In genomic region chr4:1547131-1547862, GRCh38 we compare ENCODE assay signal across 30 cellular contexts.
A peak's percentile ranks its signal among the peaks of the same experiment; 100 is the strongest.
DNase-seq lines count a peak whose midpoint lies in the region; ATAC-seq and TF ChIP-seq lines count a peak whose summit lies in the region.
"Had no signal": no experiment of that assay in that cellular context is flagged by ENCODE, and none has a peak within 500 bp of the region (broad histone marks: within the 10 kb centered on the region; RNA-seq: fewer than 3 reads in every experiment).

No MANE protein-coding gene starts in this region.

- peaks cover 13% of the 10 kb centered on the region for H3K27me3 Mint-ChIP-seq in central memory CD8-positive, alpha-beta T cell

- peaks cover 13% of the 10 kb centered on the region for H3K4me1 Mint-ChIP-seq in central memory CD8-positive, alpha-beta T cell

- no peak for ATAC-seq in central memory CD8-positive, alpha-beta T cell (replicated peaks; ENCODE audit: extremely low read depth, poor library complexity, severe bottlenecking)
- ATAC-seq in right cardiac atrium (peak in 1 of 2 donors; percentile 1), gastrocnemius medialis (no peak), HG02840 (IDR thresholded peaks at IDR 0.05; ENCODE audit: low FRiP score, unreplicated experiment) (no peak)
- ATAC-seq: activated naive CD8-positive, alpha-beta T cell treated with anti-CD3 and anti-CD28 coated beads, Interleukin-2, amount 50 U/mL, for 24 hours; GM12878; HCT116; stimulated activated effector memory CD8-positive, alpha-beta T cell treated with anti-CD3 and anti-CD28 coated beads, Interleukin-12 subunit alpha, Interleukin-12 subunit beta, amount 100 ng/mL, for 72 hours had no signal

- H3K27me3 ChIP-seq in right cardiac atrium (ENCODE audit: control insufficient read depth, insufficient read depth) (no peaks in the 10 kb centered on the region), gastrocnemius medialis (peaks cover 0 to 9% (median 7%) of the 10 kb centered on the region in 3 donors), tibial artery (peaks cover 0 to 31% of the 10 kb centered on the region in 2 donors)
- H3K27me3 ChIP-seq: right lobe of liver had no signal

- H3K27ac ChIP-seq in HEK293 (ENCODE audit: extremely low read depth, low read depth, low read length) (no peak overlapping the region), right cardiac atrium (ENCODE audit: low read length) (peak overlapping the region; percentile 55), gastrocnemius medialis (peak overlapping the region in 3 of 4 donors; percentile 8 to 61 (median 50)), tibial artery (no peak overlapping the region)
- H3K27ac ChIP-seq: C4-2B, HL-60, KMS-11, right lobe of liver, RWPE1, VCaP had no signal

- peak overlapping the region; percentile 17 for H3K4me3 Mint-ChIP-seq in central memory CD8-positive, alpha-beta T cell
- H3K4me3 Mint-ChIP-seq: activated naive CD8-positive, alpha-beta T cell treated with anti-CD3 and anti-CD28 coated beads, Interleukin-2, amount 50 U/mL, for 24 hours; nephron progenitor cell; stimulated activated effector memory CD8-positive, alpha-beta T cell treated with anti-CD3 and anti-CD28 coated beads, Interleukin-12 subunit alpha, Interleukin-12 subunit beta, amount 100 ng/mL, for 72 hours had no signal

- in situ Hi-C loops in gastrocnemius medialis (cut with MboI; ENCODE audit: low sequenced_read_pairs in 4 of 4): no loop called here

- H3K27ac Mint-ChIP-seq in central memory CD8-positive, alpha-beta T cell (ENCODE audit: low read depth): no peak overlapping the region
- H3K27ac Mint-ChIP-seq: activated naive CD8-positive, alpha-beta T cell treated with anti-CD3 and anti-CD28 coated beads, Interleukin-2, amount 50 U/mL, for 24 hours; nephron progenitor cell; stimulated activated effector memory CD8-positive, alpha-beta T cell treated with anti-CD3 and anti-CD28 coated beads, Interleukin-12 subunit alpha, Interleukin-12 subunit beta, amount 100 ng/mL, for 72 hours had no signal

- TF ChIP-seq CTCF in HEK293 (tag by site-specific recombination; IDR thresholded peaks at IDR 0.05): no peak
- no peak for TF ChIP-seq CTCF in gastrocnemius medialis (IDR thresholded peaks at IDR 0.05 in 4 of 5, conservative IDR thresholded peaks at IDR 0.05 in 1 of 5)
- TF ChIP-seq CTCF in GM10266 (IDR thresholded peaks at IDR 0.05; ENCODE audit: control insufficient read depth, insufficient read depth, low read depth, missing control alignments): no peak
- TF ChIP-seq CTCF in tibial artery (IDR thresholded peaks at IDR 0.05): no peak

- POLR2A ChIA-PET in HEK293 (lab: Yijun Ruan, JAX): no interaction called here

- H3K36me3 Mint-ChIP-seq in central memory CD8-positive, alpha-beta T cell (ENCODE audit: insufficient read depth): peaks cover 2% of the 10 kb centered on the region
- H3K36me3 Mint-ChIP-seq: immature natural killer cell; stimulated activated effector memory CD8-positive, alpha-beta T cell treated with anti-CD3 and anti-CD28 coated beads, Interleukin-12 subunit alpha, Interleukin-12 subunit beta, amount 100 ng/mL, for 72 hours had no signal

- DNase-seq in central memory CD8-positive, alpha-beta T cell (ENCODE audit: low spot score in 2 of 2): no peak
- DNase-seq in right cardiac atrium (peak; percentile 22 to 41 (median 32)), gastrocnemius medialis (no peak), GM10266 (ENCODE audit: extremely low spot score) (no peak), COLO829 (ENCODE audit: low spot score) (no peak), tibial artery (no peak)
- DNase-seq: activated CD4-positive, alpha-beta T cell treated with anti-CD3 and anti-CD28 coated beads for 4 hours; activated CD8-positive, alpha-beta memory T cell treated with anti-CD3 and anti-CD28 coated beads for 24 hours; activated gamma-delta T cell; activated naive CD8-positive, alpha-beta T cell treated with anti-CD3 and anti-CD28 coated beads, Interleukin-2, amount 50 U/mL, for 24 hours; activated T-cell treated with anti-CD3 and anti-CD28 coated beads, Interleukin-2, amount 50 U/mL, for 1 hour; effector CD8-positive, alpha-beta T cell; hypothalamus; immature natural killer cell; NCI-H146; nephron progenitor cell; SK-N-SH; stimulated activated CD4-positive, alpha-beta T cell treated with anti-CD3 and anti-CD28 coated beads, Interleukin-4, amount 100 ng/mL, for 24 hours had no signal

- intact Hi-C loops in right cardiac atrium (cut with DNase I): no loop called here
- intact Hi-C loops in gastrocnemius medialis (cut with DNase I; ENCODE audit: low total_unique reads): no loop called here
- intact Hi-C loops in tibial artery (cut with DNase I; ENCODE audit: low total_unique reads): no loop called here

- H3K4me3 ChIP-seq in HEK293 (ENCODE audit: low read depth, low read length) (no peak overlapping the region), right cardiac atrium (ENCODE audit: low read length) (peak overlapping the region; percentile 2), gastrocnemius medialis (peak overlapping the region in 3 of 4 donors; percentile 9 to 48 (median 22)), tibial artery (no peak overlapping the region)
- H3K4me3 ChIP-seq: GM12878, mucosa of descending colon, right lobe of liver had no signal

- no peaks in the 10 kb centered on the region for H3K36me3 ChIP-seq in HEK293 (ENCODE audit: control insufficient read depth in 2 of 2, insufficient read depth in 1 of 2, low read length in 2 of 2)
- no peaks in the 10 kb centered on the region for H3K36me3 ChIP-seq in gastrocnemius medialis
- no peaks in the 10 kb centered on the region for H3K36me3 ChIP-seq in tibial artery
- H3K36me3 ChIP-seq: right lobe of liver had no signal

- no peaks in the 10 kb centered on the region for H3K4me1 ChIP-seq in HEK293 (ENCODE audit: control insufficient read depth, insufficient read depth, low read length)
- no peaks in the 10 kb centered on the region for H3K4me1 ChIP-seq in right cardiac atrium (ENCODE audit: control insufficient read depth, insufficient read depth, low read length)
- peaks cover 0 to 5% of the 10 kb centered on the region in 2 donors for H3K4me1 ChIP-seq in gastrocnemius medialis
- H3K4me1 ChIP-seq in tibial artery: peaks cover 0 to 20% (median 15%) of the 10 kb centered on the region in 4 donors
- H3K4me1 ChIP-seq: right lobe of liver had no signal

- H3K9me3 Mint-ChIP-seq in central memory CD8-positive, alpha-beta T cell: no peaks in the 10 kb centered on the region
- H3K9me3 Mint-ChIP-seq: activated naive CD8-positive, alpha-beta T cell treated with anti-CD3 and anti-CD28 coated beads, Interleukin-2, amount 50 U/mL, for 24 hours; immature natural killer cell; nephron progenitor cell; stimulated activated effector memory CD8-positive, alpha-beta T cell treated with anti-CD3 and anti-CD28 coated beads, Interleukin-12 subunit alpha, Interleukin-12 subunit beta, amount 100 ng/mL, for 72 hours had no signal

- CTCF ChIA-PET in HEK293 (lab: Yijun Ruan, JAX): interaction anchor here (3.1 kb wide), 1 partner anchor 192 kb away, joined by 14 read pairs; no protein-coding TSS in a partner anchor

- no peak for TF ChIP-seq POLR2A in gastrocnemius medialis (IDR thresholded peaks at IDR 0.05)

- no peaks in the 10 kb centered on the region for H3K9me3 ChIP-seq in HEK293 (ENCODE audit: control insufficient read depth, insufficient read depth, low read depth, low read length)
- no peaks in the 10 kb centered on the region for H3K9me3 ChIP-seq in right cardiac atrium (ENCODE audit: control insufficient read depth, low read length)
- H3K9me3 ChIP-seq in gastrocnemius medialis: no peaks in the 10 kb centered on the region
- H3K9me3 ChIP-seq in tibial artery: no peaks in the 10 kb centered on the region
- H3K9me3 ChIP-seq: mucosa of descending colon, right lobe of liver, SK-N-SH had no signal

- WGBS in right cardiac atrium: 48% methylated on average over 19 of the region's 19 CpGs

TF ChIP-seq in HEK293, 187 proteins besides CTCF, POLR2A, EP300 and RAD21 (continues in another document):
- no peak for TF ChIP-seq ELK4 (IDR thresholded peaks at IDR 0.05; ENCODE audit: borderline replicate concordance, low read depth, low read length)
- TF ChIP-seq REST (tag by site-specific recombination; IDR thresholded peaks at IDR 0.05): no peak
- TF ChIP-seq MZF1 (tag by site-specific recombination; IDR thresholded peaks at IDR 0.05; ENCODE audit: borderline replicate concordance): no peak
- TF ChIP-seq ZFHX2 (tag by site-specific recombination; conservative IDR thresholded peaks at IDR 0.05): 0 out of 2 replicates have a peak, but pooled peaks have one; percentile 15
- no peak for TF ChIP-seq ZSCAN23 (tag by site-specific recombination; IDR thresholded peaks at IDR 0.05)

Comparison
In these comparisons a context has a peak if more than half of its experiments do, and no peak if none do; other contexts are left out.
1. H3K27ac ChIP-seq: peak in right cardiac atrium (single experiment) and gastrocnemius medialis (3 of 4); none in HEK293 (single experiment) and tibial artery (0 of 2).
2. H3K4me3 ChIP-seq: peak in right cardiac atrium (single experiment) and gastrocnemius medialis (3 of 4); none in HEK293 (single experiment) and tibial artery (0 of 2).
3. DNase-seq: peak in right cardiac atrium (3 of 3); none in central memory CD8-positive, alpha-beta T cell (0 of 2), gastrocnemius medialis (0 of 2), GM10266 (single experiment), COLO829 (single experiment) and tibial artery (0 of 2).